Comparison of ENCODE assay signal across 26 cellular contexts in genomic region chr3:195750797-195751520, GRCh38.
"Had no signal": no experiment of that assay in that cellular context is flagged by ENCODE, and none has a peak within 500 bp of the region (broad histone marks: within the 10 kb centered on the region; RNA-seq: fewer than 3 reads in every experiment).

No MANE protein-coding gene starts in this region.

- H3K36me3 ChIP-seq: colonic mucosa, esophagus squamous epithelium, right lobe of liver, tibial nerve, upper lobe of right lung, vagina had no signal

- H3K36me3 Mint-ChIP-seq: naive B cell; stimulated activated memory B cell treated with anti-CD40 and anti-IgM and Interleukin-4, amounts not matched to agents 10 μg/mL and 1 μg/mL and 100 μg/mL, for 72 hours had no signal

- H3K27ac ChIP-seq: colonic mucosa, esophagus squamous epithelium, parathyroid adenoma, psoas muscle, right lobe of liver, testis, tibial nerve, upper lobe of right lung, vagina had no signal

- H3K27me3 ChIP-seq: colonic mucosa, right lobe of liver, testis, tibial nerve, upper lobe of right lung, vagina had no signal

- H3K4me3 ChIP-seq: colonic mucosa, esophagus squamous epithelium, lung, psoas muscle, right lobe of liver, testis, tibial nerve, upper lobe of right lung, vagina had no signal

- DNase-seq: colonic mucosa; dermis blood vessel endothelial cell; esophagus squamous epithelium; foreskin fibroblast; hippocampal formation; kidney glomerular epithelial cell; mesenchymal stem cell; midbrain; naive B cell; occipital lobe; retina; stimulated activated CD4-positive, alpha-beta T cell treated with anti-CD3 and anti-CD28 coated beads, Interleukin-15, amount 100 ng/mL, for 24 hours; stimulated activated CD4-positive, alpha-beta T cell treated with anti-CD3 and anti-CD28 coated beads, Interleukin-1b, Interleukin-23, amount 100 ng/mL, for 48 hours; stimulated activated CD4-positive, alpha-beta T cell treated with anti-CD3 and anti-CD28 coated beads, Interleukin-4, amount 100 ng/mL, for 24 hours; stimulated activated naive CD8-positive, alpha-beta T cell treated with anti-CD3 and anti-CD28 coated beads, Interleukin-15, amount 100 ng/mL, for 72 hours; testis; upper lobe of right lung had no signal

- H3K27ac Mint-ChIP-seq: naive B cell; nephron; stimulated activated memory B cell treated with anti-CD40 and anti-IgM and Interleukin-4, amounts not matched to agents 10 μg/mL and 1 μg/mL and 100 μg/mL, for 72 hours; stimulated activated naive CD8-positive, alpha-beta T cell treated with anti-CD3 and anti-CD28 coated beads, Interleukin-15, amount 100 ng/mL, for 72 hours had no signal

- H3K9me3 ChIP-seq: colonic mucosa, esophagus squamous epithelium, psoas muscle, right lobe of liver, testis, tibial nerve, upper lobe of right lung, vagina had no signal

- H3K9me3 Mint-ChIP-seq: nephron; stimulated activated memory B cell treated with anti-CD40 and anti-IgM and Interleukin-4, amounts not matched to agents 10 μg/mL and 1 μg/mL and 100 μg/mL, for 72 hours had no signal

- ATAC-seq: left lobe of liver; psoas muscle; right lobe of liver; stimulated activated memory B cell treated with anti-CD40 and anti-IgM and Interleukin-4, amounts not matched to agents 10 μg/mL and 1 μg/mL and 100 μg/mL, for 72 hours; stimulated activated naive CD8-positive, alpha-beta T cell treated with anti-CD3 and anti-CD28 coated beads, Interleukin-15, amount 100 ng/mL, for 72 hours; upper lobe of right lung had no signal

- H3K4me3 Mint-ChIP-seq: naive B cell; nephron; stimulated activated memory B cell treated with anti-CD40 and anti-IgM and Interleukin-4, amounts not matched to agents 10 μg/mL and 1 μg/mL and 100 μg/mL, for 72 hours; stimulated activated naive CD8-positive, alpha-beta T cell treated with anti-CD3 and anti-CD28 coated beads, Interleukin-15, amount 100 ng/mL, for 72 hours had no signal

- H3K4me1 ChIP-seq: colonic mucosa, parathyroid adenoma, psoas muscle, right lobe of liver had no signal
